8 cellular contexts compared by ENCODE assay signal in the genomic region with DNA sequence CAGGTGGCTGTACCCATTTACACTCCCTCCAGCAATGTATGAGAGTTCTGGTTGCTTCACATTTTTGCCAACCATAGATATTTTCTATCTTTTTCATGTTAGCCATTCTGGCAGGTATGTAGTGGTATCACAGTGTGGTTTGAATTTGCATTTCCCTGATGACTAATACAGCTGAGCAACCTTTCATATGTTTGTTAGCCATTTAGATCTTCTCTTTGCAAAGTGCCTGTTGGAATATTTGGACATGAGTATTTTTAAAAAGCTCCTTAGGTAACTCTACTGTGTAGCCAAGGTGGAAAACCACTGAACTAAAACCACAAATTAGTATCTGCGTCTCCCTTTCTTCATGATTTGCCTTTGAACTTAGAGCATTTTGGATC. TPM values are rescaled to one million over a fixed set of nuclear protein-coding genes. Genes with fewer than 3 reads are reported as not detected.
DNase-seq lines count a peak whose midpoint lies in the region; ATAC-seq and TF ChIP-seq lines count a peak whose summit lies in the region.

No MANE protein-coding gene starts in this region.

- no peaks in the 10 kb centered on the region for H3K9me3 ChIP-seq in A673 (ENCODE audit: low read depth, low read length, poor library complexity, severe bottlenecking)
- H3K9me3 ChIP-seq in duodenal mucosa (ENCODE audit: control insufficient read depth in 1 of 2, low read length in 2 of 2) = no peaks in the 10 kb centered on the region
- H3K9me3 ChIP-seq in upper lobe of left lung = no peaks in the 10 kb centered on the region

- no TSS peak for BruUV-seq in A673 (replicated peaks; lab: Mats Ljungman, UMichigan)

- intact Hi-C loops in A673 (cut with micrococcal nuclease; ENCODE audit: unreplicated experiment) = no loop called here

- no peak for TF ChIP-seq POLR2A in upper lobe of left lung (IDR thresholded peaks at IDR 0.05)

- H3K4me1 ChIP-seq in A673 (ENCODE audit: insufficient read depth, low read length, poor library complexity, severe bottlenecking) (peaks cover 25% of the 10 kb centered on the region), duodenal mucosa (ENCODE audit: control insufficient read depth in 1 of 2, insufficient read depth in 2 of 2, low read length in 2 of 2) (peaks cover 93 to 94% of the 10 kb centered on the region in 2 donors), upper lobe of left lung (peaks cover 61 to 79% (median 73%) of the 10 kb centered on the region in 4 donors)

- ATAC-seq in GM19452 (IDR thresholded peaks at IDR 0.05; ENCODE audit: unreplicated experiment) = peak; percentile 47
- no peak for ATAC-seq in upper lobe of left lung (ENCODE audit: low FRiP score in 2 of 2)

- TF ChIP-seq CTCF in A673 (conservative IDR thresholded peaks at IDR 0.05; ENCODE audit: low read depth, low read length) (no peak), upper lobe of left lung (IDR thresholded peaks at IDR 0.05) (no peak)

- H3K36me3 ChIP-seq in A673 (ENCODE audit: insufficient read depth, low read length, poor library complexity, severe bottlenecking) (no peaks in the 10 kb centered on the region), duodenal mucosa (ENCODE audit: control insufficient read depth in 1 of 2, insufficient read depth in 2 of 2, low read length in 2 of 2) (peaks cover 4 to 13% of the 10 kb centered on the region in 2 donors), upper lobe of left lung (peaks cover 0 to 13% (median 0%) of the 10 kb centered on the region in 4 donors)

- H3K9ac ChIP-seq in duodenal mucosa (ENCODE audit: low read depth in 1 of 2, low read length in 2 of 2) = peak overlapping the region; percentile 2 to 26

- no peak for TF ChIP-seq EP300 in upper lobe of left lung (IDR thresholded peaks at IDR 0.05)

- DNase-seq in A673 (ENCODE audit: low spot score) (no peak), HT1080 (ENCODE audit: low read depth) (peak; percentile 82), upper lobe of left lung (no peak), DMS153 (lab: John Stamatoyannopoulos, UW) (no peak), C1 segment of cervical spinal cord (lab: John Stamatoyannopoulos, UW) (no peak)
- DNase-seq in stimulated activated CD4-positive, alpha-beta T cell treated with anti-CD3 and anti-CD28 coated beads, Interleukin-1b, Interleukin-23, amount 100 ng/mL, for 48 hours = no peak

- POLR2A ChIA-PET in A673 (lab: Charles Lee; ENCODE audit: low non-redundant PET) = interaction anchor here (0.6 kb wide), 1 partner anchor 27 kb away, joined by 4 read pairs; no protein-coding TSS in a partner anchor

- 58 to 59% methylated on average over 1 of the region's 1 CpG for WGBS in upper lobe of left lung, 2 donors

- H3K27me3 ChIP-seq in A673 (replicated peaks; ENCODE audit: insufficient read depth, low read depth, low read length, poor library complexity) (no peaks in the 10 kb centered on the region), duodenal mucosa (ENCODE audit: control insufficient read depth in 1 of 2, insufficient read depth in 2 of 2, low read length in 2 of 2) (no peaks in the 10 kb centered on the region), upper lobe of left lung (no peaks in the 10 kb centered on the region)

- peak overlapping the region; percentile 17 for H3K27ac ChIP-seq in A673 (ENCODE audit: low read depth, low read length, poor library complexity, severe bottlenecking)
- H3K27ac ChIP-seq in duodenal mucosa (ENCODE audit: low read depth, low read length) = peak overlapping the region; percentile 55
- H3K27ac ChIP-seq in upper lobe of left lung = peak overlapping the region; percentile 72 to 93 (median 90)

- no peak overlapping the region for H3K4me3 ChIP-seq in A673 (ENCODE audit: low read depth, low read length, poor library complexity, severe bottlenecking)
- peak overlapping the region; percentile 9 to 38 for H3K4me3 ChIP-seq in duodenal mucosa (ENCODE audit: low read depth in 1 of 2, low read length in 2 of 2)
- no peak overlapping the region for H3K4me3 ChIP-seq in upper lobe of left lung

- CTCF ChIA-PET in A673 (lab: Charles Lee) = interaction anchor here (0.5 kb wide), 1 partner anchor 38 kb away, joined by 5 read pairs; no protein-coding TSS in a partner anchor

RNA-seq across cellular contexts. Expression of gene IRF1, which starts 31.9 kb away (rescaled TPM):
- total RNA-seq in A673 (2021) (5.7 and 6.9 TPM in 2 replicates), upper lobe of left lung (10 to 100 TPM; 42.1 to 94.3 (median 79.3) TPM)
- 6.3 and 13.6 TPM in 2 replicates for total RNA-seq in HT1080 (2014; rRNA removed; shearing (Covaris generic))
- polyA plus RNA-seq in HT1080 (2015; cell fraction: cytosol; rRNA removed) = 15.1 and 18.1 TPM in 2 replicates
- polyA plus RNA-seq in HT1080 (2015; cell fraction: nucleus; rRNA removed) = 32.5 and 34.2 TPM in 2 replicates

Comparison
In these comparisons a context has a peak if more than half of its experiments do, and no peak if none do; other contexts are left out.
1. H3K27ac ChIP-seq: peak in every context shown above with its lines; median percentile 90 in upper lobe of left lung; 55 in duodenal mucosa; 17 in A673.
2. H3K4me3 ChIP-seq: peak in duodenal mucosa (2 of 2); none in A673 (single experiment) and upper lobe of left lung (0 of 4).